In the genomic region with DNA sequence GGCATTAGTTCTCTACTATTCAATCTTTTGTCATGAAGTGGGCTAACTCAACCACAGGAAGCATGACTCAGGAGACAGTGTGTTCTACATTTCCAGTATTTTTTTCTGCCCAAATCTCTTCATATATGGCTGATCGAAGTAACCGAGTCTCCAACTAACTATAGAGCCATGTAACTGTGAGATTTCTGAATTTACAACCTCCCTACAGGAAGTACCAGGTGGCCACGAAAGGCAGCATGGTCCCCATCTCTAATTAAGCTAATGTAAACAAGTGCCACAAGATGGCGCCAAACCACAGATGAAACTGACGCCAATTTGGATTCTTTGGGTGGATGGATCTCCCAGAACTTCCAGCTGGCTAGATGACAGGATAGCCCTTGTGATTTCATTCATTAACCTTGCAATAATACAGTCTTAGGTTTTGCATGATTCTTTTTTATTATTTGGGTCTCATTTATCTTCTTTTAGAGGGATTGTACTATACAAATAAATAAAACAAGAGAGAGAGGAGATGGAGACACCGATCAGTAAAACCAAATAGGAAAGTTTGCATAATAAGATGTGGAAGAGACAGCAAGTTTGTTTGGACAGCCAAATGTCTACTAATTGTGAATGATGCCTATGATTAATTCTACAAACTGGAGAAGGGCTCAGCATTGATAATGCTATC, we compare ENCODE assay signal across 8 cellular contexts. TPM values are rescaled to one million over a fixed set of nuclear protein-coding genes. Genes with fewer than 3 reads are reported as not detected.
DNase-seq lines count a peak whose midpoint lies in the region; ATAC-seq, FAIRE-seq and TF ChIP-seq lines count a peak whose summit lies in the region.

No MANE protein-coding gene starts in this region.

- intact Hi-C loops in endothelial cell of umbilical vein (cut with micrococcal nuclease), result loop anchor here (1.0 to 2.0 kb wide), 4 partner anchors 28 to 148 kb away; no protein-coding TSS in a partner anchor

- no peaks in the 10 kb centered on the region for H3K9me1 ChIP-seq in endothelial cell of umbilical vein (replicated peaks; ENCODE audit: control insufficient read depth, extremely low read depth, insufficient read depth, low read length)

- TF ChIP-seq POLR2A in endothelial cell of umbilical vein (IDR thresholded peaks at IDR 0.05; ENCODE audit: low read depth, low read length), result no peak

- FAIRE-seq in endothelial cell of umbilical vein (lab: Jason Lieb, UNC), result peak; percentile 88

- peaks cover 4 to 10% (median 6%) of the 10 kb centered on the region in 3 donors for H3K4me1 Mint-ChIP-seq in naive B cell

- H3K27me3 ChIP-seq in endothelial cell of umbilical vein (ENCODE audit: control insufficient read depth in 2 of 2, insufficient read depth in 2 of 2, low read length in 2 of 2), result no peaks in the 10 kb centered on the region

- peak overlapping the region; percentile 7 for H3K9ac ChIP-seq in endothelial cell of umbilical vein (replicated peaks; ENCODE audit: extremely low read depth, insufficient read depth, low read length)

- peak overlapping the region; percentile 66 for H2AFZ ChIP-seq in endothelial cell of umbilical vein (ENCODE audit: low read depth, low read length)

- CTCF ChIA-PET in endothelial cell of umbilical vein (lab: Charles Lee), result interaction anchor here (0.7 to 4.0 kb wide), 34 partner anchors 9 to 427 kb away, joined by 3 to 57 read pairs (median 4); no protein-coding TSS in a partner anchor

- peak overlapping the region; percentile 45 for H3K4me2 ChIP-seq in endothelial cell of umbilical vein (ENCODE audit: insufficient read depth, low read length)

- POLR2A ChIA-PET in endothelial cell of umbilical vein (lab: Charles Lee), result no interaction called here

- no peaks in the 10 kb centered on the region for H3K36me3 ChIP-seq in endothelial cell of umbilical vein (ENCODE audit: control insufficient read depth in 2 of 2, extremely low read depth in 1 of 2, insufficient read depth in 2 of 2, low read length in 2 of 2)

- H3K4me1 ChIP-seq in endothelial cell of umbilical vein (ENCODE audit: control insufficient read depth, extremely low read depth, insufficient read depth, low read length), result peaks cover 3% of the 10 kb centered on the region

- H3K27ac Mint-ChIP-seq in naive B cell, result peak overlapping the region in 2 of 6 donors; percentile 29 to 76

- dilution Hi-C loops in endothelial cell of umbilical vein (cut with MboI; ENCODE audit: extremely low pct_ligation_motif_present, low sequenced_read_pairs), result no loop called here

- peak; percentile 92 for ATAC-seq in GM19395 (IDR thresholded peaks at IDR 0.05; ENCODE audit: unreplicated experiment)
- ATAC-seq in HG03457 (IDR thresholded peaks at IDR 0.05; ENCODE audit: unreplicated experiment), result peak; percentile 79
- peak; percentile 82 to 92 for ATAC-seq in naive B cell (ENCODE audit: low read depth in 2 of 2)

- H4K20me1 ChIP-seq in endothelial cell of umbilical vein (replicated peaks; ENCODE audit: control insufficient read depth, extremely low read depth, insufficient read depth, low read length), result no peaks in the 10 kb centered on the region

- H3K9me3 Mint-ChIP-seq in naive B cell, result peaks cover 0 to 2% (median 0%) of the 10 kb centered on the region in 7 donors

- no peaks in the 10 kb centered on the region for H3K27me3 Mint-ChIP-seq in naive B cell

- H3K9me3 ChIP-seq in endothelial cell of umbilical vein (replicated peaks; ENCODE audit: control insufficient read depth, insufficient read depth, low read length), result no peaks in the 10 kb centered on the region

- H3K36me3 Mint-ChIP-seq in naive B cell, result no peaks in the 10 kb centered on the region

- DNase-seq in COLO668 (lab: John Stamatoyannopoulos, UW; ENCODE audit: unreplicated experiment) (peak; percentile 67), NCI-H774 (lab: John Stamatoyannopoulos, UW) (peak; percentile 4), endothelial cell of umbilical vein (ENCODE audit: low read depth, low spot score) (peak; percentile 63), naive B cell (peak; percentile 60)
- peak; percentile 79 for DNase-seq in activated CD8-positive, alpha-beta memory T cell treated with anti-CD3 and anti-CD28 coated beads for 24 hours
- DNase-seq in stimulated activated naive CD4-positive, alpha-beta T cell treated with Interleukin-2 at 50 U/mL for 16 hours (lab: John Stamatoyannopoulos, UW), result peak; percentile 37

- peak overlapping the region; percentile 41 for H3K27ac ChIP-seq in endothelial cell of umbilical vein (ENCODE audit: insufficient read depth, low read depth, low read length)

- H3K4me3 Mint-ChIP-seq in naive B cell, result no peak overlapping the region

- H3K4me3 ChIP-seq in endothelial cell of umbilical vein (replicated peaks in 1 of 3; ENCODE audit: insufficient read depth in 1 of 3, low read depth in 1 of 3, low read length in 3 of 3), result no peak overlapping the region

- BruUV-seq in endothelial cell of umbilical vein (replicated peaks; lab: Mats Ljungman, UMichigan), result no TSS peak

- TF ChIP-seq CTCF in endothelial cell of umbilical vein (IDR thresholded peaks at IDR 0.05; ENCODE audit: extremely low read depth in 1 of 2, insufficient read depth in 1 of 2, low read depth in 1 of 2, low read length in 2 of 2), result peak; percentile 66 to 70

- no peaks in the 10 kb centered on the region for H3K79me2 ChIP-seq in endothelial cell of umbilical vein (ENCODE audit: control insufficient read depth, insufficient read depth, low read length)

TF ChIP-seq in endothelial cell of umbilical vein, 7 proteins besides CTCF, POLR2A, EP300 and RAD21:
- peak; percentile 36 for TF ChIP-seq JUN (IDR thresholded peaks at IDR 0.05; ENCODE audit: borderline replicate concordance, insufficient read depth, insufficient read length, low read depth)
- TF ChIP-seq EZH2 (IDR thresholded peaks at IDR 0.05; ENCODE audit: borderline replicate concordance, low read depth, low read length, severe bottlenecking), result no peak
- peak; percentile 83 for TF ChIP-seq FOS (IDR thresholded peaks at IDR 0.05; ENCODE audit: borderline replicate concordance, insufficient read depth, low read length)

RNA-seq across cellular contexts. Expression of gene ARHGAP15, which starts 18.3 kb away (rescaled TPM):
- total RNA-seq in endothelial cell of umbilical vein, result not detected in 2 replicates
- not detected in 2 replicates for polyA plus RNA-seq in endothelial cell of umbilical vein
- polyA plus RNA-seq in endothelial cell of umbilical vein (2011; cell fraction: cytosol; rRNA removed), result not detected in 2 replicates
- polyA plus RNA-seq in endothelial cell of umbilical vein (2011; cell fraction: nucleus; rRNA removed), result not detected in 2 replicates
- polyA plus RNA-seq in endothelial cell of umbilical vein (2012), result not detected in 2 replicates
- not detected in 2 replicates for polyA minus RNA-seq in endothelial cell of umbilical vein
- polyA minus RNA-seq in endothelial cell of umbilical vein (2011; cell fraction: cytosol; rRNA and poly(A)+ RNA removed), result not detected
- not detected in 2 replicates for polyA minus RNA-seq in endothelial cell of umbilical vein (2011; cell fraction: nucleus; rRNA and poly(A)+ RNA removed)
- 100 to 1,000 TPM; 183 to 264 (median 210) TPM for polyA plus RNA-seq in naive B cell (ENCODE audit: low read depth in 6 of 6)

Comparison
In these comparisons a context has a peak if more than half of its experiments do, and no peak if none do; other contexts are left out.
1. DNase-seq: peak in every context shown above with its lines; median percentile 79 in activated CD8-positive, alpha-beta memory T cell treated with anti-CD3 and anti-CD28 coated beads for 24 hours; 67 in COLO668; 63 in endothelial cell of umbilical vein; 60 in naive B cell; 37 in stimulated activated naive CD4-positive, alpha-beta T cell treated with Interleukin-2 at 50 U/mL for 16 hours; 4 in NCI-H774.
2. RNA of gene ARHGAP15, which starts 18.3 kb away (polyA plus RNA-seq): 183 to 264 TPM in naive B cell; not detected in endothelial cell of umbilical vein; every median in the first group is over 100 times any median in the second.
3. Peak in every context shown above with its lines, with median percentiles within 50 percentile points of each other: ATAC-seq.